In the genomic region with DNA sequence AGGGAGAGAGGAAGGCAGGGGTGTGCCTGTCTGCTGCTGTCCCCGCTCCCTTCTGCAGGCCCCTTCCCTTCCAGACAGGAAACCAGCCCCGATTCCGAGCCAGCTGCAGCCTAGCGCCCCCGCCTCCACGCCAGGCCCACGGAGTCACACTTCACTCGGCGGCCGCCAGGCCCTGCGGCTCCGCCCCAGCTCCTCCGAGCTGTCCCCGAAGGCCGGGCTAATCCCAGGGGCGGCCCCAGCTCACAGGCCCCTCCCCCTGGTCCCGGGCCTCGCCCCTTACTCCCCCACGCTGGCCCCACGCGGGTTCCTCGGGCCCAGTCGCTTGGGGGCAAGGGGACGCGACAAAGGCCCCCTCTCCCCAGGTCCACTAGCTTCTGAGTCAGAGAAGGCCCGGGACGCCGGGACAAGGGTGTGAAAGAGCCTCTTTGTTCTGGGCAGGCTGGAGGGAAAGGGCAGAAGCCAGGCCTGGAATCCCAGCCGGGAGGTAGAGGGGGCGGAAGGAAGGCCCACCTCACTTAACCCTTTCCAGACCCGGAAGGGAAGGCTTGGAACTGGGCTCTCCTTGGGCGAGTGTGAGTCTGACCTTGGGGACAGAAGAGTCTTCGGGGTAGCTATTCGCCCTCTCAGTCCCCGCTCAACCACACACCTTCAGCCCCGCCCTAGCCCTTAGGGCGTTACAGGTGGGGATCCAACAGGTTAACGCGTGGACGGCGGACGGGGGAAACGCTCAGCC, we compare ENCODE assay signal across 8 cellular contexts. TPM values are rescaled to one million over a fixed set of nuclear protein-coding genes. Genes with fewer than 3 reads are reported as not detected.
DNase-seq lines count a peak whose midpoint lies in the region; ATAC-seq and TF ChIP-seq lines count a peak whose summit lies in the region.

No MANE protein-coding gene starts in this region.

- H3K9me3 Mint-ChIP-seq in activated CD8-positive, alpha-beta T cell treated with anti-CD3 and anti-CD28 coated beads, Interleukin-2, amount 10 ng/mL, durations not matched to agents 7 days and 5 days (ENCODE audit: insufficient read depth), result no peaks in the 10 kb centered on the region

- no peak overlapping the region for H3K27ac Mint-ChIP-seq in activated CD8-positive, alpha-beta T cell treated with anti-CD3 and anti-CD28 coated beads, Interleukin-2, amount 10 ng/mL, durations not matched to agents 7 days and 5 days

- peak; percentile 81 for ATAC-seq in GM19035 (IDR thresholded peaks at IDR 0.05; ENCODE audit: unreplicated experiment)
- ATAC-seq in HG03103 (IDR thresholded peaks at IDR 0.05; ENCODE audit: low read depth, unreplicated experiment), result peak; percentile 63
- ATAC-seq in activated CD8-positive, alpha-beta T cell treated with anti-CD3 and anti-CD28 coated beads, Interleukin-2, amount 10 ng/mL, durations not matched to agents 7 days and 5 days, result peak; percentile 79

- DNase-seq in CMK (ENCODE audit: low read depth) (peak; percentile 86), NCI-H460 (ENCODE audit: extremely low read depth, low read depth) (peak; percentile 67), erythroblast (lab: John Stamatoyannopoulos, UW) (peak; percentile 42 to 53), middle frontal gyrus (ENCODE audit: extremely low spot score, low spot score) (peak; percentile 58), superior temporal gyrus (ENCODE audit: extremely low spot score) (peak; percentile 88)
- peak; percentile 51 for DNase-seq in activated CD8-positive, alpha-beta T cell treated with anti-CD3 and anti-CD28 coated beads, Interleukin-2, amount 10 ng/mL, durations not matched to agents 7 days and 5 days

- H3K36me3 Mint-ChIP-seq in activated CD8-positive, alpha-beta T cell treated with anti-CD3 and anti-CD28 coated beads, Interleukin-2, amount 10 ng/mL, durations not matched to agents 7 days and 5 days (ENCODE audit: low read depth), result no peaks in the 10 kb centered on the region

- H3K4me3 Mint-ChIP-seq in activated CD8-positive, alpha-beta T cell treated with anti-CD3 and anti-CD28 coated beads, Interleukin-2, amount 10 ng/mL, durations not matched to agents 7 days and 5 days, result peak overlapping the region; percentile 40

- TF ChIP-seq POLR2A in erythroblast (IDR thresholded peaks at IDR 0.05; ENCODE audit: low read length), result no peak

- CTCF ChIA-PET in activated CD8-positive, alpha-beta T cell treated with anti-CD3 and anti-CD28 coated beads, Interleukin-2, amount 10 ng/mL, durations not matched to agents 7 days and 5 days (lab: Charles Lee), result interaction anchor here (0.8 to 1.5 kb wide), 5 partner anchors 9 to 191 kb away, joined by 3 to 4 read pairs (median 3); no protein-coding TSS in a partner anchor

- POLR2A ChIA-PET in activated CD8-positive, alpha-beta T cell treated with anti-CD3 and anti-CD28 coated beads, Interleukin-2, amount 10 ng/mL, durations not matched to agents 7 days and 5 days (lab: Charles Lee), result interaction anchor here (0.6 to 0.8 kb wide), 3 partner anchors 33 to 704 kb away, joined by 3 read pairs; a partner anchor contains a TSS

- peaks cover 42% of the 10 kb centered on the region for H3K27me3 Mint-ChIP-seq in activated CD8-positive, alpha-beta T cell treated with anti-CD3 and anti-CD28 coated beads, Interleukin-2, amount 10 ng/mL, durations not matched to agents 7 days and 5 days (ENCODE audit: low read depth)

- peaks cover 16% of the 10 kb centered on the region for H3K4me1 Mint-ChIP-seq in activated CD8-positive, alpha-beta T cell treated with anti-CD3 and anti-CD28 coated beads, Interleukin-2, amount 10 ng/mL, durations not matched to agents 7 days and 5 days (ENCODE audit: low read depth)

RNA-seq across cellular contexts. Expression of a gene that starts 1.2 kb away (rescaled TPM):
- total RNA-seq in NCI-H460 (2014; rRNA removed; shearing (Covaris generic)), result 12.3 and 15.7 TPM in 2 replicates
- polyA plus RNA-seq in NCI-H460 (2014; cell fraction: nucleus; rRNA removed), result 29.7 and 38.4 TPM in 2 replicates
- total RNA-seq in activated CD8-positive, alpha-beta T cell treated with anti-CD3 and anti-CD28 coated beads, Interleukin-2, amount 10 ng/mL, durations not matched to agents 7 days and 5 days, result under 1 TPM; 0.37 to 0.57 TPM

RNA-seq across cellular contexts. Expression of a gene that starts 14.3 kb away (rescaled TPM):
- 19.8 and 19.9 TPM in 2 replicates for total RNA-seq in NCI-H460 (2014; rRNA removed; shearing (Covaris generic))
- polyA plus RNA-seq in NCI-H460 (2014; cell fraction: nucleus; rRNA removed), result 81.3 and 140 TPM in 2 replicates
- total RNA-seq in activated CD8-positive, alpha-beta T cell treated with anti-CD3 and anti-CD28 coated beads, Interleukin-2, amount 10 ng/mL, durations not matched to agents 7 days and 5 days, result 10 to 100 TPM; 25.7 to 29.1 TPM

RNA-seq across cellular contexts. Expression of a gene that starts 17.7 kb away (rescaled TPM):
- total RNA-seq in NCI-H460 (2014; rRNA removed; shearing (Covaris generic)), result 44.2 and 48.4 TPM in 2 replicates
- 85.8 and 97.5 TPM in 2 replicates for polyA plus RNA-seq in NCI-H460 (2014; cell fraction: nucleus; rRNA removed)
- 10 to 100 TPM; 34.0 to 34.3 TPM for total RNA-seq in activated CD8-positive, alpha-beta T cell treated with anti-CD3 and anti-CD28 coated beads, Interleukin-2, amount 10 ng/mL, durations not matched to agents 7 days and 5 days

RNA-seq across cellular contexts. Expression of a gene that starts 19.0 kb away (rescaled TPM):
- total RNA-seq in NCI-H460 (2014; rRNA removed; shearing (Covaris generic)), result 33.9 and 38.6 TPM in 2 replicates
- polyA plus RNA-seq in NCI-H460 (2014; cell fraction: nucleus; rRNA removed), result 44.5 and 48.0 TPM in 2 replicates
- 10 to 100 TPM; 93.7 to 96.9 TPM for total RNA-seq in activated CD8-positive, alpha-beta T cell treated with anti-CD3 and anti-CD28 coated beads, Interleukin-2, amount 10 ng/mL, durations not matched to agents 7 days and 5 days

RNA-seq across cellular contexts. Expression of a gene that starts 19.1 kb away (rescaled TPM):
- total RNA-seq in NCI-H460 (2014; rRNA removed; shearing (Covaris generic)), result 1.2 and 2.2 TPM in 2 replicates
- 0.61 and 5.5 TPM in 2 replicates for polyA plus RNA-seq in NCI-H460 (2014; cell fraction: nucleus; rRNA removed)
- 1 to 10 TPM; 1.5 TPM for total RNA-seq in activated CD8-positive, alpha-beta T cell treated with anti-CD3 and anti-CD28 coated beads, Interleukin-2, amount 10 ng/mL, durations not matched to agents 7 days and 5 days

Comparison
In these comparisons a context has a peak if more than half of its experiments do, and no peak if none do; other contexts are left out.
1. Peak in every context shown above with its lines: DNase-seq and ATAC-seq.